In the genomic region with DNA sequence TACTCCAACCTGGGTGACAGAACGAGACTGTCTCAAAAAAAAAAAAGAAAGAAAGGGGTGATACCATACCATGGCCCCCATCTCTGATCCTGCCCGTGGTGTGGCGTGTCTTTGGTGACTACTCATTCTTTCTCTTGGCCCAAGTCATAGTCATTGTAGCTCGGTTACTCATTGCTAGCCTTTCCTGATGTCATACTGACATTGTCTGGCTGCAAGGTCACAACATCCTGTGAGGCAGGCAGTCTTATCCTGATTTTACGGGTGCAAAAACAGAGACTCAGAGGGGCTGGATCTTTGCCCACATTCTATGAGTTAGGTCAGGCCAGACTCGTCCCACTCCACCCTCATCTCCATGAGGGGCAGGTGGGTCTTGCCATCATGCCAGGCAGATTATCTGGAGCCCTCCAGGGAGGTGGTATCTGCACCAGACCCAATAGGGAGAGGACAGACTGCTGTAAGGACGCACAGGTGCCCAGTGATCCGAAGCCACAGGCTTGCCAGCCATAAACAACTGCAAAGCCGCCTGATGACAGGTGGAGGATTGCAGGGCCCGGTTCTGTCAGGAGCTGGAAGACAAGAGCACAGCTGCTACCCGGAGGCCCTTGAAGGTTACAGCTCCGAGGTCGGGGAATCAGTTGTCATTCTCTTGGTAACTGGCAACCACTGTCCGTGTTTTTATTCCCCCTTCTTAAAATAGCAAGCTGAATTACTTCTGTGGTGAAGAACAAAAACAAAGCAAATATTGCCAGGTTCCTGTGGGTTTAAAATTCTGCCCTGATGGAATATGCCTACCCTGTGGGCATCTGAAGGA, we compare ENCODE assay signal across 8 cellular contexts. TPM values are rescaled to one million over a fixed set of nuclear protein-coding genes. Genes with fewer than 3 reads are reported as not detected.
DNase-seq lines count a peak whose midpoint lies in the region; ATAC-seq and TF ChIP-seq lines count a peak whose summit lies in the region.

No MANE protein-coding gene starts in this region.

- intact Hi-C loops in breast epithelium (cut with DNase I; ENCODE audit: low total_unique reads), result no loop called here

- ATAC-seq in HG03159 (IDR thresholded peaks at IDR 0.05; ENCODE audit: unreplicated experiment), result no peak

- peak overlapping the region; percentile 12 for H3K4me2 ChIP-seq in mesenchymal stem cell (ENCODE audit: low read length, poor library complexity, severe bottlenecking)
- H3K4me2 ChIP-seq in neuronal stem cell (ENCODE audit: insufficient read depth, low read length, poor library complexity, severe bottlenecking), result no peak overlapping the region

- peaks cover 8 to 39% of the 10 kb centered on the region in 2 donors for H3K4me1 ChIP-seq in breast epithelium
- peaks cover 51% of the 10 kb centered on the region for H3K4me1 ChIP-seq in mesenchymal stem cell (ENCODE audit: control insufficient read depth, insufficient read depth, low read depth, low read length)
- H3K4me1 ChIP-seq in neuronal stem cell (ENCODE audit: control insufficient read depth in 2 of 2, insufficient read depth in 1 of 2, low read depth in 1 of 2, low read length in 2 of 2), result peaks cover 8 to 17% of the 10 kb centered on the region in 2 donors

- H2AK5ac ChIP-seq in mesenchymal stem cell (ENCODE audit: low read length, severe bottlenecking), result no peak overlapping the region
- no peak overlapping the region for H2AK5ac ChIP-seq in neuronal stem cell (ENCODE audit: low read depth, low read length)

- H2BK5ac ChIP-seq in mesenchymal stem cell (ENCODE audit: low read depth, low read length, poor library complexity, severe bottlenecking) (no peak overlapping the region), neuronal stem cell (ENCODE audit: low read length) (no peak overlapping the region)

- DNase-seq in GM04504 (ENCODE audit: low read depth) (peak; percentile 80), NCI-H510A (lab: John Stamatoyannopoulos, UW) (peak; percentile 54), breast epithelium (ENCODE audit: low spot score in 2 of 2) (peak in 1 of 2 donors; percentile 42), mesenchymal stem cell (peak; percentile 81), foreskin melanocyte (no peak), hypothalamus (lab: John Stamatoyannopoulos, UW) (no peak), neuronal stem cell (ENCODE audit: low spot score) (no peak)

- H2BK120ac ChIP-seq in mesenchymal stem cell (ENCODE audit: low read depth, low read length) (no peak overlapping the region), neuronal stem cell (ENCODE audit: low read depth, low read length) (no peak overlapping the region)

- TF ChIP-seq CTCF in breast epithelium (IDR thresholded peaks at IDR 0.05), result no peak

- H3K79me1 ChIP-seq in mesenchymal stem cell (replicated peaks; ENCODE audit: low read length, poor library complexity, severe bottlenecking) (peaks cover 47% of the 10 kb centered on the region), neuronal stem cell (ENCODE audit: low read depth, low read length) (peaks cover 4% of the 10 kb centered on the region)

- H2BK12ac ChIP-seq in mesenchymal stem cell (ENCODE audit: low read length in 2 of 2) (no peak overlapping the region), neuronal stem cell (ENCODE audit: low read length) (no peak overlapping the region)

- H3K18ac ChIP-seq in mesenchymal stem cell (ENCODE audit: low read depth in 1 of 2, low read length in 2 of 2), result no peak overlapping the region
- no peak overlapping the region for H3K18ac ChIP-seq in neuronal stem cell (ENCODE audit: low read length)

- H2AFZ ChIP-seq in mesenchymal stem cell (ENCODE audit: low read depth, low read length), result no peak overlapping the region
- no peak overlapping the region for H2AFZ ChIP-seq in neuronal stem cell (ENCODE audit: low read length)

- H3K4me3 ChIP-seq in breast epithelium, result no peak overlapping the region
- H3K4me3 ChIP-seq in mesenchymal stem cell (ENCODE audit: insufficient read depth in 1 of 2, low read depth in 1 of 2, low read length in 2 of 2), result no peak overlapping the region
- H3K4me3 ChIP-seq in neuronal stem cell (ENCODE audit: low read length in 2 of 2), result no peak overlapping the region

- H3K9me3 ChIP-seq in breast epithelium (no peaks in the 10 kb centered on the region), mesenchymal stem cell (ENCODE audit: control insufficient read depth, low read length) (no peaks in the 10 kb centered on the region), neuronal stem cell (replicated peaks in 1 of 2; ENCODE audit: control insufficient read depth in 2 of 2, insufficient read depth in 1 of 2, low read depth in 1 of 2, low read length in 2 of 2) (no peaks in the 10 kb centered on the region)

- H3K27me3 ChIP-seq in breast epithelium (no peaks in the 10 kb centered on the region), mesenchymal stem cell (ENCODE audit: control insufficient read depth in 1 of 2, insufficient read depth in 1 of 2, low read length in 2 of 2) (no peaks in the 10 kb centered on the region), neuronal stem cell (ENCODE audit: control insufficient read depth in 3 of 3, insufficient read depth in 3 of 3, low read depth in 1 of 3, low read length in 3 of 3) (no peaks in the 10 kb centered on the region)

- no peak overlapping the region for H4K8ac ChIP-seq in mesenchymal stem cell (ENCODE audit: low read length)
- H4K8ac ChIP-seq in neuronal stem cell (ENCODE audit: low read depth, low read length), result no peak overlapping the region

- no peak for TF ChIP-seq POLR2A in breast epithelium (IDR thresholded peaks at IDR 0.05)

- H3K23ac ChIP-seq in mesenchymal stem cell (ENCODE audit: low read length in 2 of 2) (no peak overlapping the region), neuronal stem cell (ENCODE audit: low read depth, low read length, poor library complexity) (no peak overlapping the region)

- H3K36me3 ChIP-seq in breast epithelium, result no peaks in the 10 kb centered on the region
- H3K36me3 ChIP-seq in mesenchymal stem cell (ENCODE audit: control insufficient read depth in 1 of 2, insufficient read depth in 2 of 2, low read depth in 1 of 2, low read length in 2 of 2), result peaks cover 24 to 40% of the 10 kb centered on the region in 2 experiments
- peaks cover 2 to 3% of the 10 kb centered on the region in 2 donors for H3K36me3 ChIP-seq in neuronal stem cell (replicated peaks in 1 of 2; ENCODE audit: control insufficient read depth in 2 of 2, insufficient read depth in 2 of 2, low read length in 2 of 2)

- H3K4ac ChIP-seq in mesenchymal stem cell (ENCODE audit: low read depth in 1 of 2, low read length in 2 of 2), result no peak overlapping the region
- H3K4ac ChIP-seq in neuronal stem cell (ENCODE audit: low read length), result no peak overlapping the region

- H2BK15ac ChIP-seq in mesenchymal stem cell (ENCODE audit: low read depth, poor library complexity, severe bottlenecking) (no peak overlapping the region), neuronal stem cell (ENCODE audit: low read length) (no peak overlapping the region)

- H3K9ac ChIP-seq in mesenchymal stem cell (ENCODE audit: low read length) (peak overlapping the region; percentile 45), neuronal stem cell (ENCODE audit: low read depth, low read length, poor library complexity) (no peak overlapping the region)

- no peak overlapping the region for H4K91ac ChIP-seq in mesenchymal stem cell (ENCODE audit: low read length)
- H4K91ac ChIP-seq in neuronal stem cell (ENCODE audit: low read depth, low read length, poor library complexity), result no peak overlapping the region

- H3K27ac ChIP-seq in breast epithelium (peak overlapping the region; percentile 72 to 80), mesenchymal stem cell (ENCODE audit: low read length, poor library complexity, severe bottlenecking) (peak overlapping the region; percentile 75), neuronal stem cell (replicated peaks; ENCODE audit: low read length) (no peak overlapping the region)

- no peak overlapping the region for H3K14ac ChIP-seq in mesenchymal stem cell (ENCODE audit: low read length in 2 of 2)
- H3K14ac ChIP-seq in neuronal stem cell (ENCODE audit: low read length), result no peak overlapping the region

- 74% methylated on average over 13 of the region's 14 CpGs for WGBS in mesenchymal stem cell
- no CpG with 5 or more reads among the region's 14 CpGs for WGBS in neuronal stem cell (ENCODE audit: extremely low coverage in 2 of 2, insufficient read length in 2 of 2, insufficient replicate concordance in 1 of 2), 2 donors

RNA-seq across cellular contexts. Expression of a gene that starts 13.8 kb away (rescaled TPM):
- total RNA-seq in breast epithelium, result 100 to 1,000 TPM in 2 of 3 donors, 10 to 100 TPM in 1; 85.6 to 106 (median 105) TPM
- 48.3 TPM for polyA plus RNA-seq in mesenchymal stem cell (2013, experiment 1 of 2)
- 46.7 TPM for polyA plus RNA-seq in mesenchymal stem cell (2013, experiment 2 of 2)
- polyA plus RNA-seq in neuronal stem cell (2013, experiment 1 of 2), result 16.6 TPM
- 17.0 TPM for polyA plus RNA-seq in neuronal stem cell (2013, experiment 2 of 2)

RNA-seq across cellular contexts. Expression of a gene that starts 56.2 kb away (rescaled TPM):
- total RNA-seq in breast epithelium, result 10 to 100 TPM; 12.8 to 28.5 (median 26.2) TPM
- 22.0 TPM for polyA plus RNA-seq in mesenchymal stem cell (2013, experiment 1 of 2)
- polyA plus RNA-seq in mesenchymal stem cell (2013, experiment 2 of 2), result 22.4 TPM
- polyA plus RNA-seq in neuronal stem cell (2013, experiment 1 of 2), result 58.5 TPM
- polyA plus RNA-seq in neuronal stem cell (2013, experiment 2 of 2), result 61.2 TPM

Comparison
In these comparisons a context has a peak if more than half of its experiments do, and no peak if none do; other contexts are left out.
1. DNase-seq: peak in GM04504 (single experiment), NCI-H510A (single experiment) and mesenchymal stem cell (single experiment); none in foreskin melanocyte (single experiment), hypothalamus (0 of 51) and neuronal stem cell (single experiment).